ENCODE assay signal across 18 cellular contexts in genomic region chr7:26480166-26480565, GRCh38.
A peak's percentile ranks its signal among the peaks of the same experiment; 100 is the strongest.
DNase-seq lines count a peak whose midpoint lies in the region; ATAC-seq and TF ChIP-seq lines count a peak whose summit lies in the region.
"Had no signal": no experiment of that assay in that cellular context is flagged by ENCODE, and none has a peak within 500 bp of the region (broad histone marks: within the 10 kb centered on the region; RNA-seq: fewer than 3 reads in every experiment).

No MANE protein-coding gene starts in this region.

- peaks cover 5% of the 10 kb centered on the region for H3K4me1 ChIP-seq in NT2/D1 (ENCODE audit: insufficient read depth, insufficient read length)
- no peaks in the 10 kb centered on the region for H3K4me1 ChIP-seq in upper lobe of right lung

- WGBS in lower leg skin, 2 donors = 87 to 89% methylated on average over 9 of the region's 9 CpGs

- intact Hi-C loops in head of caudate nucleus (cut with DNase I) = no loop called here
- intact Hi-C loops in upper lobe of right lung (cut with DNase I) = no loop called here
- intact Hi-C loops in lower leg skin (cut with DNase I; ENCODE audit: low total_unique reads) = no loop called here

- H3K9ac ChIP-seq in NT2/D1 (ENCODE audit: insufficient read length, low read depth) (no peak overlapping the region), neural cell (ENCODE audit: low read length) (peak overlapping the region; percentile 58)
- H3K9ac ChIP-seq: GM23248 had no signal

- no peak for TF ChIP-seq RAD21 in neural cell (conservative IDR thresholded peaks at IDR 0.05)

- no peaks in the 10 kb centered on the region for H4K20me1 ChIP-seq in neural cell (ENCODE audit: insufficient read depth)

- peak overlapping the region; percentile 19 for H3K4me2 ChIP-seq in neural cell (ENCODE audit: low read length)

- TF ChIP-seq CTCF in neural cell (IDR thresholded peaks at IDR 0.05; ENCODE audit: poor library complexity, severe bottlenecking) (no peak), upper lobe of right lung (IDR thresholded peaks at IDR 0.05) (no peak), lower leg skin (IDR thresholded peaks at IDR 0.05) (no peak)

- TF ChIP-seq EP300 in neural cell (conservative IDR thresholded peaks at IDR 0.05; ENCODE audit: poor library complexity, severe bottlenecking) = peak; percentile 94

- no peaks in the 10 kb centered on the region for H3K9me2 ChIP-seq in neural cell (ENCODE audit: insufficient read depth, low read length)

- no peak for ATAC-seq in activated CD4-positive, CD25-positive, alpha-beta regulatory T cell treated with anti-CD3 and anti-CD28 coated beads, Interleukin-2, amount 50 U/mL, for 24 hours
- ATAC-seq in upper lobe of right lung (no peak), GM19455 (IDR thresholded peaks at IDR 0.05; ENCODE audit: unreplicated experiment) (no peak)

- peak overlapping the region; percentile 85 for H3K27ac ChIP-seq in neural cell (ENCODE audit: low read length)
- H3K27ac ChIP-seq in upper lobe of right lung = no peak overlapping the region
- H3K27ac ChIP-seq: GM23248 had no signal

- H3F3A ChIP-seq in neural cell (ENCODE audit: insufficient read depth, low read length, poor library complexity, severe bottlenecking) = no peaks in the 10 kb centered on the region

- H3K79me2 ChIP-seq in neural cell (replicated peaks; ENCODE audit: insufficient read depth, low read length) = no peaks in the 10 kb centered on the region

- peaks cover 31% of the 10 kb centered on the region for H3K27me3 ChIP-seq in NT2/D1 (ENCODE audit: insufficient read depth, insufficient read length)
- H3K27me3 ChIP-seq in neural cell (ENCODE audit: insufficient read depth, low read depth, low read length) = no peaks in the 10 kb centered on the region
- no peaks in the 10 kb centered on the region for H3K27me3 ChIP-seq in upper lobe of right lung

- no peak overlapping the region for H3K4me3 ChIP-seq in NT2/D1 (ENCODE audit: insufficient read length, low read depth)
- H3K4me3 ChIP-seq in neural cell (ENCODE audit: low read length) = peak overlapping the region; percentile 30
- no peak overlapping the region for H3K4me3 ChIP-seq in upper lobe of right lung
- no peak overlapping the region for H3K4me3 ChIP-seq in lower leg skin (ENCODE audit: low read depth, poor library complexity, severe bottlenecking)
- H3K4me3 ChIP-seq: GM23248 had no signal

- no peak overlapping the region for H2AFZ ChIP-seq in neural cell (ENCODE audit: low read depth, low read length)
- H2AFZ ChIP-seq: GM23248 had no signal

- DNase-seq in NT2/D1 (ENCODE audit: low read depth, low spot score) (peak; percentile 61), head of caudate nucleus (peak in 31 of 42 donors; percentile 6 to 87 (median 50)), retina (peak; percentile 27), upper lobe of right lung (no peak), lower leg skin (ENCODE audit: low spot score in 2 of 2) (no peak)
- DNase-seq: C1 segment of cervical spinal cord; Calu3; CD4-positive, alpha-beta memory T cell; COR-L47; DMS53; DMS79 treated with DMSO at 0.1 percent for 48 hours; GF-D8; H9; HFFc6 had no signal

- H3K36me3 ChIP-seq in NT2/D1 (ENCODE audit: insufficient read depth, insufficient read length, low read length) = no peaks in the 10 kb centered on the region
- H3K36me3 ChIP-seq in neural cell (ENCODE audit: insufficient read depth, low read length) = no peaks in the 10 kb centered on the region
- H3K36me3 ChIP-seq in upper lobe of right lung = no peaks in the 10 kb centered on the region

- H3K9me3 ChIP-seq in NT2/D1 (ENCODE audit: insufficient read depth, low read length) (peaks cover 31% of the 10 kb centered on the region), neural cell (ENCODE audit: low read length) (no peaks in the 10 kb centered on the region), upper lobe of right lung (no peaks in the 10 kb centered on the region)

- TF ChIP-seq POLR2A in lower leg skin (IDR thresholded peaks at IDR 0.05) = no peak

TF ChIP-seq in neural cell, 6 proteins besides CTCF, POLR2A, EP300 and RAD21:
- TF ChIP-seq REST (IDR thresholded peaks at IDR 0.05; ENCODE audit: borderline replicate concordance) = peak; percentile 51
- TF ChIP-seq POLR2AphosphoS5 (IDR thresholded peaks at IDR 0.05) = peak; percentile 78
- TF ChIP-seq MXI1 (conservative IDR thresholded peaks at IDR 0.05; ENCODE audit: poor library complexity, severe bottlenecking) = no peak
- peak; percentile 12 for TF ChIP-seq TAF1 (IDR thresholded peaks at IDR 0.05; ENCODE audit: low read depth)
- TF ChIP-seq EZH2 (IDR thresholded peaks at IDR 0.05; ENCODE audit: borderline replicate concordance, insufficient read depth, low read length, poor library complexity, severe bottlenecking) = no peak

Comparison
In these comparisons a context has a peak if more than half of its experiments do, and no peak if none do; other contexts are left out.
1. DNase-seq: peak in NT2/D1 (single experiment), head of caudate nucleus (31 of 42) and retina (single experiment); none in upper lobe of right lung (single experiment) and lower leg skin (0 of 2).